In genomic region chr13:60417734-60418133, GRCh38 we compare ENCODE assay signal across 24 cellular contexts. TPM values are rescaled to one million over a fixed set of nuclear protein-coding genes. Genes with fewer than 3 reads are reported as not detected.
DNase-seq lines count a peak whose midpoint lies in the region; ATAC-seq and TF ChIP-seq lines count a peak whose summit lies in the region.
"Had no signal": no experiment of that assay in that cellular context is flagged by ENCODE, and none has a peak within 500 bp of the region (broad histone marks: within the 10 kb centered on the region; RNA-seq: fewer than 3 reads in every experiment).

No MANE protein-coding gene starts in this region.

- H3K4me1 ChIP-seq in mucosa of descending colon (ENCODE audit: low read depth) (peaks cover 2% of the 10 kb centered on the region), breast epithelium (no peaks in the 10 kb centered on the region)

- no peaks in the 10 kb centered on the region for H3K27me3 ChIP-seq in breast epithelium
- H3K27me3 ChIP-seq: stomach, transverse colon had no signal

- no peak overlapping the region for H3K4me3 Mint-ChIP-seq in activated CD8-positive, alpha-beta memory T cell treated with anti-CD3 and anti-CD28 coated beads, Interleukin-2, amount 10 ng/mL, durations not matched to agents 7 days and 5 days
- H3K4me3 Mint-ChIP-seq in stimulated activated memory B cell treated with anti-CD40 and anti-IgM and Interleukin-4, amounts not matched to agents 10 μg/mL and 1 μg/mL and 100 μg/mL, for 72 hours: no peak overlapping the region
- H3K4me3 Mint-ChIP-seq: activated naive CD4-positive, alpha-beta T cell treated with anti-CD3 and anti-CD28 coated beads, Interleukin-2, amount 50 U/mL, for 24 hours; H9; T-helper 2 cell treated with Interferon-gamma antibody and Interleukin-4, amounts not matched to agents 5 μg/mL and 100 μg/mL, for 36 hours had no signal

- H3K9me3 Mint-ChIP-seq in activated CD8-positive, alpha-beta memory T cell treated with anti-CD3 and anti-CD28 coated beads, Interleukin-2, amount 10 ng/mL, durations not matched to agents 7 days and 5 days (ENCODE audit: low read depth): no peaks in the 10 kb centered on the region
- H3K9me3 Mint-ChIP-seq in stimulated activated memory B cell treated with anti-CD40 and anti-IgM and Interleukin-4, amounts not matched to agents 10 μg/mL and 1 μg/mL and 100 μg/mL, for 72 hours: no peaks in the 10 kb centered on the region

- TF ChIP-seq CTCF in mucosa of descending colon (IDR thresholded peaks at IDR 0.05) (no peak), breast epithelium (IDR thresholded peaks at IDR 0.05) (no peak)

- H3K27me3 Mint-ChIP-seq in activated CD8-positive, alpha-beta memory T cell treated with anti-CD3 and anti-CD28 coated beads, Interleukin-2, amount 10 ng/mL, durations not matched to agents 7 days and 5 days: no peaks in the 10 kb centered on the region
- H3K27me3 Mint-ChIP-seq in stimulated activated memory B cell treated with anti-CD40 and anti-IgM and Interleukin-4, amounts not matched to agents 10 μg/mL and 1 μg/mL and 100 μg/mL, for 72 hours: no peaks in the 10 kb centered on the region
- H3K27me3 Mint-ChIP-seq: activated naive CD4-positive, alpha-beta T cell treated with anti-CD3 and anti-CD28 coated beads, Interleukin-2, amount 50 U/mL, for 24 hours had no signal

- peak; percentile 57 for ATAC-seq in activated CD8-positive, alpha-beta memory T cell treated with anti-CD3 and anti-CD28 coated beads, Interleukin-2, amount 10 ng/mL, durations not matched to agents 7 days and 5 days
- peak; percentile 45 for ATAC-seq in GM21619 (IDR thresholded peaks at IDR 0.05; ENCODE audit: unreplicated experiment)
- peak; percentile 58 for ATAC-seq in HG03175 (IDR thresholded peaks at IDR 0.05; ENCODE audit: unreplicated experiment)
- no peak for ATAC-seq in stimulated activated memory B cell treated with anti-CD40 and anti-IgM and Interleukin-4, amounts not matched to agents 10 μg/mL and 1 μg/mL and 100 μg/mL, for 72 hours
- no peak for ATAC-seq in mucosa of descending colon
- ATAC-seq: SK-N-SH treated with all-trans-retinoic acid at 6 μM for 48 hours had no signal

- peaks cover 25% of the 10 kb centered on the region for H3K36me3 Mint-ChIP-seq in activated CD8-positive, alpha-beta memory T cell treated with anti-CD3 and anti-CD28 coated beads, Interleukin-2, amount 10 ng/mL, durations not matched to agents 7 days and 5 days
- peaks cover 15% of the 10 kb centered on the region for H3K36me3 Mint-ChIP-seq in stimulated activated memory B cell treated with anti-CD40 and anti-IgM and Interleukin-4, amounts not matched to agents 10 μg/mL and 1 μg/mL and 100 μg/mL, for 72 hours

- no peak overlapping the region for H3K27ac Mint-ChIP-seq in activated CD8-positive, alpha-beta memory T cell treated with anti-CD3 and anti-CD28 coated beads, Interleukin-2, amount 10 ng/mL, durations not matched to agents 7 days and 5 days
- H3K27ac Mint-ChIP-seq in stimulated activated memory B cell treated with anti-CD40 and anti-IgM and Interleukin-4, amounts not matched to agents 10 μg/mL and 1 μg/mL and 100 μg/mL, for 72 hours: peak overlapping the region; percentile 2
- H3K27ac Mint-ChIP-seq: activated naive CD4-positive, alpha-beta T cell treated with anti-CD3 and anti-CD28 coated beads, Interleukin-2, amount 50 U/mL, for 24 hours; H9; T-helper 2 cell treated with Interferon-gamma antibody and Interleukin-4, amounts not matched to agents 5 μg/mL and 100 μg/mL, for 36 hours had no signal

- intact Hi-C loops in mucosa of descending colon (cut with DNase I, micrococcal nuclease): no loop called here
- intact Hi-C loops in breast epithelium (cut with DNase I; ENCODE audit: low total_unique reads): no loop called here

- no peak for TF ChIP-seq POLR2A in breast epithelium (IDR thresholded peaks at IDR 0.05)

- CTCF ChIA-PET in activated CD8-positive, alpha-beta memory T cell treated with anti-CD3 and anti-CD28 coated beads, Interleukin-2, amount 10 ng/mL, durations not matched to agents 7 days and 5 days (lab: Charles Lee): no interaction called here

- no peak for DNase-seq in activated CD8-positive, alpha-beta memory T cell treated with anti-CD3 and anti-CD28 coated beads, Interleukin-2, amount 10 ng/mL, durations not matched to agents 7 days and 5 days
- DNase-seq in activated CD8-positive, alpha-beta memory T cell treated with anti-CD3 and anti-CD28 coated beads, Interleukin-2, amount 50 U/mL, for 4 hours: no peak
- DNase-seq in mucosa of descending colon: no peak
- no peak for DNase-seq in ecto neural progenitor cell (ENCODE audit: low spot score)
- no peak for DNase-seq in breast epithelium (ENCODE audit: low spot score in 2 of 2)
- DNase-seq: activated CD4-positive, alpha-beta T cell treated with anti-CD3 and anti-CD28 coated beads, Interleukin-2, amount 50 U/mL, for 48 hours; GF-D8; H9; head of caudate nucleus; NCI-H1417 treated with DMSO at 0.1 percent for 48 hours; NCI-H2171; NCI-H524 treated with DMSO at 0.1 percent for 48 hours; retina; stimulated activated CD4-positive, alpha-beta T cell treated with anti-CD3 and anti-CD28 coated beads, Interleukin-4, amount 100 ng/mL, for 1 hour; stomach; transverse colon had no signal

- H3K4me3 ChIP-seq in mucosa of descending colon (no peak overlapping the region), breast epithelium (no peak overlapping the region)
- H3K4me3 ChIP-seq: stomach, transverse colon had no signal

- H3K36me3 ChIP-seq in mucosa of descending colon (ENCODE audit: low read depth) (no peaks in the 10 kb centered on the region), breast epithelium (no peaks in the 10 kb centered on the region)
- H3K36me3 ChIP-seq: stomach, transverse colon had no signal

- H3K9me3 ChIP-seq in mucosa of descending colon: no peaks in the 10 kb centered on the region
- H3K9me3 ChIP-seq in breast epithelium: no peaks in the 10 kb centered on the region
- H3K9me3 ChIP-seq: stomach, transverse colon had no signal

- no peak overlapping the region for H3K27ac ChIP-seq in breast epithelium
- H3K27ac ChIP-seq: epithelial cell of prostate, stomach, transverse colon, VCaP had no signal

- H3K4me1 Mint-ChIP-seq in activated CD8-positive, alpha-beta memory T cell treated with anti-CD3 and anti-CD28 coated beads, Interleukin-2, amount 10 ng/mL, durations not matched to agents 7 days and 5 days: peaks cover 13% of the 10 kb centered on the region
- peaks cover 9% of the 10 kb centered on the region for H3K4me1 Mint-ChIP-seq in stimulated activated memory B cell treated with anti-CD40 and anti-IgM and Interleukin-4, amounts not matched to agents 10 μg/mL and 1 μg/mL and 100 μg/mL, for 72 hours
- H3K4me1 Mint-ChIP-seq: H9 had no signal

RNA-seq across cellular contexts. Expression of gene TDRD3, which starts 20.7 kb away (rescaled TPM):
- 10 to 100 TPM; 25.0 to 26.1 TPM for total RNA-seq in activated CD8-positive, alpha-beta memory T cell treated with anti-CD3 and anti-CD28 coated beads, Interleukin-2, amount 10 ng/mL, durations not matched to agents 7 days and 5 days
- total RNA-seq in mucosa of descending colon: 10 to 100 TPM; 27.1 to 40.7 (median 39.8) TPM
- total RNA-seq in breast epithelium: 10 to 100 TPM; 30.6 to 52.1 (median 32.1) TPM

Comparison
In these comparisons a context has a peak if more than half of its experiments do, and no peak if none do; other contexts are left out.
1. ATAC-seq: peak in activated CD8-positive, alpha-beta memory T cell treated with anti-CD3 and anti-CD28 coated beads, Interleukin-2, amount 10 ng/mL, durations not matched to agents 7 days and 5 days (single experiment), GM21619 (single experiment) and HG03175 (single experiment); none in stimulated activated memory B cell treated with anti-CD40 and anti-IgM and Interleukin-4, amounts not matched to agents 10 μg/mL and 1 μg/mL and 100 μg/mL, for 72 hours (single experiment) and mucosa of descending colon (single experiment).